23 cellular contexts compared by ENCODE assay signal in genomic region chr10:56856569-56856968, GRCh38.
DNase-seq lines count a peak whose midpoint lies in the region; ATAC-seq and TF ChIP-seq lines count a peak whose summit lies in the region.
"Had no signal": no experiment of that assay in that cellular context is flagged by ENCODE, and none has a peak within 500 bp of the region (broad histone marks: within the 10 kb centered on the region; RNA-seq: fewer than 3 reads in every experiment).

No MANE protein-coding gene starts in this region.

- no peak overlapping the region for H3K9ac ChIP-seq in PC-3 (ENCODE audit: low read length)
- H3K9ac ChIP-seq: BLaER1 had no signal

- H4K20me1 ChIP-seq in PC-3 (ENCODE audit: low read length), result no peaks in the 10 kb centered on the region
- H4K20me1 ChIP-seq: BLaER1 had no signal

- H3F3A ChIP-seq in PC-3 (ENCODE audit: low read length, unreplicated experiment), result no peaks in the 10 kb centered on the region

- H3K9me2 ChIP-seq in PC-3 (replicated peaks; ENCODE audit: low read length), result 0 out of 2 replicates have a peak, but pooled peaks cover 3% of the 10 kb centered on the region

- H3K4me1 Mint-ChIP-seq in activated CD8-positive, alpha-beta T cell treated with anti-CD3 and anti-CD28 coated beads for 36 hours (ENCODE audit: low read depth), result no peaks in the 10 kb centered on the region
- H3K4me1 Mint-ChIP-seq: CD14-positive monocyte; CD4-positive, alpha-beta memory T cell; CD4-positive, CD25-positive, alpha-beta regulatory T cell; CD8-positive, alpha-beta memory T cell had no signal

- no peak overlapping the region for H2AFZ ChIP-seq in PC-3 (ENCODE audit: low read length)

- H3K27ac Mint-ChIP-seq in activated CD8-positive, alpha-beta T cell treated with anti-CD3 and anti-CD28 coated beads for 36 hours, result no peak overlapping the region
- H3K27ac Mint-ChIP-seq: CD14-positive monocyte; CD4-positive, alpha-beta memory T cell; CD4-positive, CD25-positive, alpha-beta regulatory T cell; CD8-positive, alpha-beta memory T cell had no signal

- no peaks in the 10 kb centered on the region for H3K79me2 ChIP-seq in PC-3 (ENCODE audit: low read length)

- H3K36me3 ChIP-seq in PC-3 (ENCODE audit: low read depth, low read length), result no peaks in the 10 kb centered on the region
- H3K36me3 ChIP-seq: BE2C, BLaER1 had no signal

- DNase-seq in PC-3, result peak; percentile 56
- DNase-seq in glomerular visceral epithelial cell (ENCODE audit: extremely low spot score), result peak; percentile 2
- no peak for DNase-seq in activated CD8-positive, alpha-beta T cell treated with anti-CD3 and anti-CD28 coated beads for 36 hours
- no peak for DNase-seq in GM19240 (ENCODE audit: insufficient read length, low spot score)
- DNase-seq in activated CD4-positive, alpha-beta T cell treated with anti-CD3 and anti-CD28 coated beads for 48 hours, result no peak
- DNase-seq: 8988T; ACHN; BE2C; C1 segment of cervical spinal cord; CD4-positive, alpha-beta memory T cell; CD4-positive, CD25-positive, alpha-beta regulatory T cell; CD8-positive, alpha-beta memory T cell; COR-L47; DMS 273 treated with DMSO at 0.1 percent for 48 hours; DMS153; DMS53; DMS79; DND-41; EL; GDM1 had no signal

- intact Hi-C loops in PC-3 (cut with micrococcal nuclease), result loop anchor here (2.0 to 10.0 kb wide), 2 partner anchors 304 to 468 kb away; no protein-coding TSS in a partner anchor
- intact Hi-C loops in activated CD8-positive, alpha-beta T cell treated with anti-CD3 and anti-CD28 coated beads for 36 hours (cut with micrococcal nuclease), result no loop called here

- no peak overlapping the region for H3K4me3 Mint-ChIP-seq in activated CD8-positive, alpha-beta T cell treated with anti-CD3 and anti-CD28 coated beads for 36 hours
- H3K4me3 Mint-ChIP-seq: CD14-positive monocyte; CD4-positive, alpha-beta memory T cell; CD4-positive, CD25-positive, alpha-beta regulatory T cell; CD8-positive, alpha-beta memory T cell had no signal

- TF ChIP-seq CTCF in PC-3 (conservative IDR thresholded peaks at IDR 0.05; ENCODE audit: low read depth, low read length), result no peak
- TF ChIP-seq CTCF in activated CD8-positive, alpha-beta T cell treated with anti-CD3 and anti-CD28 coated beads for 36 hours (IDR thresholded peaks at IDR 0.05), result no peak

- no TSS peak for BruUV-seq in PC-3 (replicated peaks; lab: Mats Ljungman, UMichigan)

- CTCF ChIA-PET in PC-3 (lab: Charles Lee), result interaction anchor here (0.6 kb wide), 1 partner anchor 313 kb away, joined by 3 read pairs; no protein-coding TSS in a partner anchor
- CTCF ChIA-PET in activated CD8-positive, alpha-beta T cell treated with anti-CD3 and anti-CD28 coated beads for 36 hours (lab: Charles Lee), result no interaction called here

- H3K4me3 ChIP-seq in PC-3 (ENCODE audit: low read length), result no peak overlapping the region
- H3K4me3 ChIP-seq: BLaER1, GM12878 had no signal

- no peaks in the 10 kb centered on the region for H3K27me3 ChIP-seq in PC-3 (ENCODE audit: low read length)
- H3K27me3 ChIP-seq: BE2C, BLaER1 had no signal

- H3K4me1 ChIP-seq in PC-3 (ENCODE audit: insufficient read depth, low read length), result no peaks in the 10 kb centered on the region
- H3K4me1 ChIP-seq: BE2C, BLaER1 had no signal

- no peaks in the 10 kb centered on the region for H3K36me3 Mint-ChIP-seq in activated CD8-positive, alpha-beta T cell treated with anti-CD3 and anti-CD28 coated beads for 36 hours (ENCODE audit: low read depth)
- H3K36me3 Mint-ChIP-seq: CD14-positive monocyte; CD4-positive, alpha-beta memory T cell; CD4-positive, CD25-positive, alpha-beta regulatory T cell; CD8-positive, alpha-beta memory T cell had no signal

- H3K27me3 Mint-ChIP-seq in activated CD8-positive, alpha-beta T cell treated with anti-CD3 and anti-CD28 coated beads for 36 hours, result no peaks in the 10 kb centered on the region
- H3K27me3 Mint-ChIP-seq: CD4-positive, alpha-beta memory T cell; CD4-positive, CD25-positive, alpha-beta regulatory T cell; CD8-positive, alpha-beta memory T cell had no signal

- H3K4me2 ChIP-seq in PC-3 (ENCODE audit: low read length), result no peak overlapping the region
- H3K4me2 ChIP-seq: BLaER1 had no signal

- ATAC-seq in PC-3, result peak; percentile 95
- ATAC-seq in activated CD8-positive, alpha-beta T cell treated with anti-CD3 and anti-CD28 coated beads for 36 hours, result no peak
- ATAC-seq: GM12878 had no signal

- POLR2A ChIA-PET in PC-3 (lab: Charles Lee; ENCODE audit: unreplicated experiment), result no interaction called here
- POLR2A ChIA-PET in activated CD8-positive, alpha-beta T cell treated with anti-CD3 and anti-CD28 coated beads for 36 hours (lab: Charles Lee), result no interaction called here

- H3K27ac ChIP-seq in PC-3 (ENCODE audit: low read length), result no peak overlapping the region
- H3K27ac ChIP-seq: BLaER1 had no signal

- peaks cover 13% of the 10 kb centered on the region; the same call in 1 of the 2 replicates for H3K9me3 ChIP-seq in PC-3 (ENCODE audit: low read length)
- H3K9me3 ChIP-seq: BE2C, BLaER1 had no signal

- peaks cover 7% of the 10 kb centered on the region for H3K9me3 Mint-ChIP-seq in activated CD8-positive, alpha-beta T cell treated with anti-CD3 and anti-CD28 coated beads for 36 hours

Comparison
In these comparisons a context has a peak if more than half of its experiments do, and no peak if none do; other contexts are left out.
1. DNase-seq: peak in PC-3 (single experiment) and glomerular visceral epithelial cell (single experiment); none in activated CD8-positive, alpha-beta T cell treated with anti-CD3 and anti-CD28 coated beads for 36 hours (single experiment), GM19240 (single experiment) and activated CD4-positive, alpha-beta T cell treated with anti-CD3 and anti-CD28 coated beads for 48 hours (single experiment).